Comparison of ENCODE assay signal across 23 cellular contexts in the genomic region with DNA sequence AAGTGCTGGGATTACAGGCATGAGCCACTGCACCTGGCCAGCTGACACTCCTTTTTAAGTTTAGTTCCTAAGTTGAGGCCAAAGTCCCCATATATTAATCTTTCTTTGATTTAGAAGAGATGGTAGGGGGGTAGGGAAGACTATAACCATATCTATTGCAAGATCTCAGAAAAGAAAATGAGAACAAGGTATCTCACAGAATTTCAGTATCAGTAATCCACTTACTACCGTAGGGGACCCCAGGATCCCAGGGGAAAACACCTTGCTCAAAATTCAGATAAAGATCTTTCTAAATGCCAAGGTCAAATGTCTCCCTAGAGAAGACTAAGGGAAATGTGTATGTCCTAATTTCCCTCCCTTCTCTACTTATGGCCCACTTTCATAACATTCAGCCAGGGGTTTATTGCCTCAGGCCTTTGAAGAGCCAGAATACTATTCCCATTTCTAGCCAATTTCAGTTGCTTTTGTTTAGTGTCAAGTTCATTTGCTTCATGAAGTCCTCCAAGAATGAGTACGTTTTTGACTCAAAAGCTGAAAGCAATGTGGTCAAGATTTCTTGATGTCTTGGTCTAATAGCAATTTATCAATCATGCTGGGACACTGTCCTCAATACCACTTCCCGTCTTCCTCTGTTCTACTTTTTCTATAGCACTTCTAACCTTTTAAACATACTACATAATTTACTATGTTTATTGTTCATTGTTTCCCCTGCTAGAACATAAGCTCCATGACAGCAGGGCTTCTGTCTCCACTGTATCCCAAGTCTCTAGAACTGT.
DNase-seq lines count a peak whose midpoint lies in the region; ATAC-seq and TF ChIP-seq lines count a peak whose summit lies in the region.
"Had no signal": no experiment of that assay in that cellular context is flagged by ENCODE, and none has a peak within 500 bp of the region (broad histone marks: within the 10 kb centered on the region; RNA-seq: fewer than 3 reads in every experiment).

No MANE protein-coding gene starts in this region.

- no peaks in the 10 kb centered on the region for H3K27me3 Mint-ChIP-seq in CD8-positive, alpha-beta memory T cell
- H3K27me3 Mint-ChIP-seq: dendritic cell treated with granulocyte-macrophage colony-stimulating factor and Interleukin-4, amounts not matched to agents 40 ng/mL and 50 ng/mL, for 4 days; type B pancreatic cell had no signal

- no peaks in the 10 kb centered on the region for H3K9me3 ChIP-seq in CD8-positive, alpha-beta memory T cell (ENCODE audit: low read length)
- no peaks in the 10 kb centered on the region for H3K9me3 ChIP-seq in neutrophil
- no peaks in the 10 kb centered on the region for H3K9me3 ChIP-seq in mesenchymal stem cell (ENCODE audit: control insufficient read depth, low read length)
- H3K9me3 ChIP-seq: breast epithelium, Caco-2, SJCRH30, stomach had no signal

- no peak overlapping the region for H2AK5ac ChIP-seq in mesenchymal stem cell (ENCODE audit: low read length, severe bottlenecking)

- no peak overlapping the region for H3K9ac ChIP-seq in mesenchymal stem cell (ENCODE audit: low read length)

- H3K4me1 Mint-ChIP-seq in CD8-positive, alpha-beta memory T cell, result peaks cover 3 to 7% (median 6%) of the 10 kb centered on the region in 3 donors

- no peak overlapping the region for H3K14ac ChIP-seq in mesenchymal stem cell (ENCODE audit: low read length in 2 of 2)

- no peak overlapping the region for H2BK15ac ChIP-seq in mesenchymal stem cell (ENCODE audit: low read depth, poor library complexity, severe bottlenecking)

- H3K27ac Mint-ChIP-seq in CD8-positive, alpha-beta memory T cell, result peak overlapping the region in 5 of 8 donors; percentile 15 to 48 (median 41)
- H3K27ac Mint-ChIP-seq: dendritic cell treated with granulocyte-macrophage colony-stimulating factor and Interleukin-4, amounts not matched to agents 40 ng/mL and 50 ng/mL, for 4 days; type B pancreatic cell had no signal

- no peaks in the 10 kb centered on the region for H3K27me3 ChIP-seq in CD8-positive, alpha-beta memory T cell (ENCODE audit: insufficient read depth, low read length, poor library complexity, severe bottlenecking)
- H3K27me3 ChIP-seq in neutrophil (no peaks in the 10 kb centered on the region), mesenchymal stem cell (ENCODE audit: control insufficient read depth in 1 of 2, insufficient read depth in 1 of 2, low read length in 2 of 2) (no peaks in the 10 kb centered on the region)
- H3K27me3 ChIP-seq: breast epithelium, SJCRH30, stomach had no signal

- H3K36me3 ChIP-seq in CD8-positive, alpha-beta memory T cell (ENCODE audit: insufficient read depth, low read length), result peaks cover 21% of the 10 kb centered on the region
- H3K36me3 ChIP-seq in neutrophil, result peaks cover 2% of the 10 kb centered on the region
- peaks cover 4 to 57% of the 10 kb centered on the region in 2 experiments for H3K36me3 ChIP-seq in mesenchymal stem cell (ENCODE audit: control insufficient read depth in 1 of 2, insufficient read depth in 2 of 2, low read depth in 1 of 2, low read length in 2 of 2)
- H3K36me3 ChIP-seq: breast epithelium had no signal

- no peak overlapping the region for H3K27ac ChIP-seq in CD8-positive, alpha-beta memory T cell (ENCODE audit: low read depth, low read length)
- H3K27ac ChIP-seq in neutrophil, result peak overlapping the region; percentile 73
- H3K27ac ChIP-seq in mesenchymal stem cell (ENCODE audit: low read length, poor library complexity, severe bottlenecking), result no peak overlapping the region
- H3K27ac ChIP-seq: breast epithelium, SJCRH30, stomach had no signal

- no peak overlapping the region for H3K4me3 ChIP-seq in CD8-positive, alpha-beta memory T cell (ENCODE audit: low read length)
- H3K4me3 ChIP-seq in neutrophil (ENCODE audit: low read depth in 1 of 2, low read length in 1 of 2), result no peak overlapping the region
- H3K4me3 ChIP-seq in mesenchymal stem cell (ENCODE audit: insufficient read depth in 1 of 2, low read depth in 1 of 2, low read length in 2 of 2), result no peak overlapping the region
- H3K4me3 ChIP-seq: breast epithelium, SJCRH30, stomach had no signal

- peaks cover 0 to 80% (median 10%) of the 10 kb centered on the region in 3 donors for H3K36me3 Mint-ChIP-seq in CD8-positive, alpha-beta memory T cell

- peak; percentile 58 for ATAC-seq in HG02973 (IDR thresholded peaks at IDR 0.05; ENCODE audit: unreplicated experiment)
- ATAC-seq: HepG2, left colon, Panc1 had no signal

- H3K9me3 Mint-ChIP-seq in CD8-positive, alpha-beta memory T cell, result no peaks in the 10 kb centered on the region
- H3K9me3 Mint-ChIP-seq: dendritic cell treated with granulocyte-macrophage colony-stimulating factor and Interleukin-4, amounts not matched to agents 40 ng/mL and 50 ng/mL, for 4 days; H9; type B pancreatic cell had no signal

- H4K8ac ChIP-seq in mesenchymal stem cell (ENCODE audit: low read length), result no peak overlapping the region

- POLR2A ChIA-PET in CD8-positive, alpha-beta memory T cell (lab: Charles Lee), result no interaction called here

- no peak overlapping the region for H2BK120ac ChIP-seq in mesenchymal stem cell (ENCODE audit: low read depth, low read length)

- H3K18ac ChIP-seq in mesenchymal stem cell (ENCODE audit: low read depth in 1 of 2, low read length in 2 of 2), result no peak overlapping the region

- H3K79me1 ChIP-seq in mesenchymal stem cell (replicated peaks; ENCODE audit: low read length, poor library complexity, severe bottlenecking), result peaks cover 11% of the 10 kb centered on the region

- no peak for TF ChIP-seq CTCF in GM13977 (IDR thresholded peaks at IDR 0.05; ENCODE audit: extremely low read depth, insufficient read depth, missing control alignments)
- TF ChIP-seq CTCF in neutrophil (IDR thresholded peaks at IDR 0.05), result no peak

- in situ Hi-C loops in GM13977 (cut with MboI; ENCODE audit: low pct_unique_long_range_greater_than_20kb, low sequenced_read_pairs, unreplicated experiment), result no loop called here

- no peak overlapping the region for H3K4ac ChIP-seq in mesenchymal stem cell (ENCODE audit: low read depth in 1 of 2, low read length in 2 of 2)

- H3K4me1 ChIP-seq in CD8-positive, alpha-beta memory T cell (ENCODE audit: insufficient read depth, low read length), result no peaks in the 10 kb centered on the region
- H3K4me1 ChIP-seq in neutrophil (ENCODE audit: control insufficient read depth in 1 of 2, insufficient read depth in 1 of 2, low read depth in 1 of 2, low read length in 1 of 2) (peaks cover 54 to 60% of the 10 kb centered on the region in 2 experiments), mesenchymal stem cell (ENCODE audit: control insufficient read depth, insufficient read depth, low read depth, low read length) (peaks cover 1% of the 10 kb centered on the region)
- H3K4me1 ChIP-seq: breast epithelium, SJCRH30 had no signal

- CTCF ChIA-PET in CD8-positive, alpha-beta memory T cell (lab: Charles Lee), result no interaction called here

- H2BK12ac ChIP-seq in mesenchymal stem cell (ENCODE audit: low read length in 2 of 2), result no peak overlapping the region

- no peak overlapping the region for H4K91ac ChIP-seq in mesenchymal stem cell (ENCODE audit: low read length)

- no peak overlapping the region for H3K4me2 ChIP-seq in mesenchymal stem cell (ENCODE audit: low read length, poor library complexity, severe bottlenecking)

- 92% methylated on average over 3 of the region's 3 CpGs for WGBS in mesenchymal stem cell

- H2AFZ ChIP-seq in mesenchymal stem cell (ENCODE audit: low read depth, low read length), result no peak overlapping the region

- DNase-seq in CD8-positive, alpha-beta memory T cell, result no peak
- DNase-seq in GM13977 (ENCODE audit: low spot score) (peak; percentile 33), AG08396 (ENCODE audit: low spot score) (no peak), mesenchymal stem cell (no peak), inferior parietal cortex (ENCODE audit: extremely low spot score) (no peak)
- DNase-seq: activated CD4-positive, alpha-beta T cell treated with anti-CD3 and anti-CD28 coated beads, Interleukin-2, amount 50 U/mL, for 1 hour; activated T-cell treated with anti-CD3 and anti-CD28 coated beads for 4 hours; Caco-2; H9; left colon; NCI-H1105 treated with DMSO at 0.1 percent for 48 hours; NCI-H2107; posterior cingulate gyrus; SJCRH30; stimulated activated CD4-positive, alpha-beta T cell treated with anti-CD3 and anti-CD28 coated beads, Interleukin-1b, Interleukin-23, amount 100 ng/mL, for 48 hours; stomach had no signal

- no peak overlapping the region for H3K23ac ChIP-seq in mesenchymal stem cell (ENCODE audit: low read length in 2 of 2)

- no peak overlapping the region for H3K4me3 Mint-ChIP-seq in CD8-positive, alpha-beta memory T cell
- H3K4me3 Mint-ChIP-seq: dendritic cell treated with granulocyte-macrophage colony-stimulating factor and Interleukin-4, amounts not matched to agents 40 ng/mL and 50 ng/mL, for 4 days; H9; type B pancreatic cell had no signal

- H2BK5ac ChIP-seq in mesenchymal stem cell (ENCODE audit: low read depth, low read length, poor library complexity, severe bottlenecking), result no peak overlapping the region
